In genomic region chr2:32788106-32788505, GRCh38 we compare ENCODE assay signal across 23 cellular contexts.
"Had no signal": no experiment of that assay in that cellular context is flagged by ENCODE, and none has a peak within 500 bp of the region (broad histone marks: within the 10 kb centered on the region; RNA-seq: fewer than 3 reads in every experiment).

No MANE protein-coding gene starts in this region.

- H3K27me3 ChIP-seq: brain microvascular endothelial cell, right lobe of liver, stomach, vagina had no signal

- H3K4me3 ChIP-seq: lung, right lobe of liver, smooth muscle cell, stomach, vagina had no signal

- H3K4me1 Mint-ChIP-seq: activated CD4-positive, alpha-beta T cell treated with anti-CD3 and anti-CD28 coated beads, Interleukin-2, amount 10 ng/mL, durations not matched to agents 7 days and 5 days; neural crest cell; stimulated activated effector memory CD8-positive, alpha-beta T cell treated with anti-CD3 and anti-CD28 coated beads, Interleukin-12 subunit alpha, Interleukin-12 subunit beta, amount 100 ng/mL, for 72 hours had no signal

- H3K9me3 ChIP-seq: right lobe of liver, stomach, vagina had no signal

- H3K4me3 Mint-ChIP-seq: activated CD4-positive, alpha-beta T cell treated with anti-CD3 and anti-CD28 coated beads, Interleukin-2, amount 10 ng/mL, durations not matched to agents 7 days and 5 days; neural crest cell; stimulated activated effector memory CD8-positive, alpha-beta T cell treated with anti-CD3 and anti-CD28 coated beads, Interleukin-12 subunit alpha, Interleukin-12 subunit beta, amount 100 ng/mL, for 72 hours had no signal

- H3K4me1 ChIP-seq: right lobe of liver, vagina had no signal

- DNase-seq: activated CD4-positive, alpha-beta T cell treated with anti-CD3 and anti-CD28 coated beads, Interleukin-2, amount 10 ng/mL, durations not matched to agents 7 days and 5 days; activated CD8-positive, alpha-beta memory T cell treated with anti-CD3 and anti-CD28 coated beads, Interleukin-2, amount 50 U/mL, for 4 hours; activated effector memory CD4-positive, alpha-beta T cell treated with Interleukin-2 at 50 U/mL for 16 hours; activated naive CD4-positive, alpha-beta T cell treated with anti-CD3 and anti-CD28 coated beads, Interleukin-2, amount 50 U/mL, for 16 hours; activated T-cell treated with anti-CD3 and anti-CD28 coated beads, Interleukin-2, amount 50 U/mL, for 48 hours; aorta; brain microvascular endothelial cell; effector CD8-positive, alpha-beta T cell; foreskin melanocyte; hypothalamus; right lobe of liver; stimulated activated CD4-positive, alpha-beta T cell treated with anti-CD3 and anti-CD28 coated beads, Interleukin-4, amount 100 ng/mL, for 24 hours; stomach; T-helper 1 cell; T1000; trophoblast cell had no signal

- H3K9me3 Mint-ChIP-seq: stimulated activated effector memory CD8-positive, alpha-beta T cell treated with anti-CD3 and anti-CD28 coated beads, Interleukin-12 subunit alpha, Interleukin-12 subunit beta, amount 100 ng/mL, for 72 hours had no signal

- H3K4me2 ChIP-seq: smooth muscle cell had no signal

- H3K27me3 Mint-ChIP-seq: activated CD4-positive, alpha-beta T cell treated with anti-CD3 and anti-CD28 coated beads, Interleukin-2, amount 10 ng/mL, durations not matched to agents 7 days and 5 days had no signal

- H3K36me3 ChIP-seq: brain microvascular endothelial cell had no signal

- H3K27ac Mint-ChIP-seq: activated CD4-positive, alpha-beta T cell treated with anti-CD3 and anti-CD28 coated beads, Interleukin-2, amount 10 ng/mL, durations not matched to agents 7 days and 5 days; stimulated activated effector memory CD8-positive, alpha-beta T cell treated with anti-CD3 and anti-CD28 coated beads, Interleukin-12 subunit alpha, Interleukin-12 subunit beta, amount 100 ng/mL, for 72 hours had no signal

- H3K27ac ChIP-seq: brain microvascular endothelial cell, right lobe of liver, stomach, vagina had no signal

- ATAC-seq: activated CD4-positive, CD25-positive, alpha-beta regulatory T cell treated with anti-CD3 and anti-CD28 coated beads, Interleukin-2, amount 50 U/mL, for 24 hours; left lobe of liver; right lobe of liver; stimulated activated effector memory CD8-positive, alpha-beta T cell treated with anti-CD3 and anti-CD28 coated beads, Interleukin-12 subunit alpha, Interleukin-12 subunit beta, amount 100 ng/mL, for 72 hours had no signal
